ENCODE assay signal across 11 cellular contexts in the genomic region with DNA sequence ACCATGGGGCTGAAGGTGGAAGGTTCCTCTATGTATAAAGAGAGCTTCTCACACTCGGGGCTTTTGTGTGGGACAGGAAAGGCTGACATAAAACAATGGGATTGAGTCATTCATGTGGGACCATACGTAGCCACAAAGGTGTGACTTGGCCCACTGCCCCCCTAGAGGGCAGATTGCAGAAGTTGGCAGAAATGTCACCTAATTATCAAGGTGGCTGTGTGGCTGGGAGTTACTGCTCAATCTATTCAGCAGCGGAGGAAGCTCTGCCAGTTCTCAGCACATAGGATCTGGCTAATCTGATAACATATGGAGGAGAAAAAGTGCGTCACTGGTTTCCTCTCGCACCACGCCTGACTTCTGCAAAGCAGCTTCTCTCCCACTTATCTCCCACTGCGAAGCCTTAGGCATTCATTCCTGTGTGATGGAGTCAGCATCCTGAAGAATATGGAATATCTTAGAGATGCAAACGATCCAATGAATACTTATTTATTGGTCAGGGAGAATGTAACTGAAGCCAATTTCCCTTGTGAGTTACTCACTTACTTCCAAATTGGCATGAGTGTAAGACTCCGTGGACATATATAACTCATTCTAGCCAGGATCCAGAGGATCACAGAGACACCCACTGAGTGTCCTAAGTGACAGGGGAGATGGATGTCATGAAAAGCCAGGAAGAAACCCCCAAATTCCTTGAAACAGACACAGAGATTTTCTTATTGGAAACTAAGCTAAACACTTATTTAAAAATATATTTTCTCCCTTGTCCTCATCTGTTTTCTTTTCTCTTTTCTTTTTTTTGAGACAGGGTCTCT.
DNase-seq lines count a peak whose midpoint lies in the region; ATAC-seq and TF ChIP-seq lines count a peak whose summit lies in the region.
"Had no signal": no experiment of that assay in that cellular context is flagged by ENCODE, and none has a peak within 500 bp of the region (broad histone marks: within the 10 kb centered on the region; RNA-seq: fewer than 3 reads in every experiment).

No MANE protein-coding gene starts in this region.

- POLR2A ChIA-PET in MCF 10A (lab: Yijun Ruan, JAX) (interaction anchor here (0.6 to 1.7 kb wide), 4 partner anchors 9 to 340 kb away, joined by 3 to 6 read pairs (median 3); no protein-coding TSS in a partner anchor), SK-N-SH (lab: Yijun Ruan, JAX) (no interaction called here)

- peak overlapping the region; percentile 68; the same call in 1 of the 2 replicates for H2AFZ ChIP-seq in SK-N-SH (ENCODE audit: low read depth)

- no peaks in the 10 kb centered on the region for H3K36me3 Mint-ChIP-seq in MCF 10A (ENCODE audit: insufficient read depth, unreplicated experiment)
- H3K36me3 Mint-ChIP-seq: CD14-positive monocyte had no signal

- BruUV-seq in MCF 10A (replicated peaks; lab: Mats Ljungman, UMichigan) = no TSS peak

- H3K9me3 Mint-ChIP-seq in MCF 10A (ENCODE audit: unreplicated experiment) = no peaks in the 10 kb centered on the region

- H3K4me2 ChIP-seq in SK-N-SH = no peak overlapping the region

- no peaks in the 10 kb centered on the region for H3K9me2 ChIP-seq in SK-N-SH

- CTCF ChIA-PET in MCF 10A (lab: Yijun Ruan, JAX) (interaction anchor here (1.0 to 2.4 kb wide), 3 partner anchors 24 to 200 kb away, joined by 3 to 17 read pairs (median 5); no protein-coding TSS in a partner anchor), SK-N-SH (lab: Yijun Ruan, JAX) (interaction anchor here (1.8 kb wide), 1 partner anchor 23 kb away, joined by 8 read pairs; no protein-coding TSS in a partner anchor)

- TF ChIP-seq POLR2A in breast epithelium (IDR thresholded peaks at IDR 0.05) (no peak), stomach (IDR thresholded peaks at IDR 0.05) (no peak), esophagus muscularis mucosa (IDR thresholded peaks at IDR 0.05; ENCODE audit: low read depth) (no peak)

- H3K27ac ChIP-seq in breast epithelium (no peak overlapping the region), SK-N-SH (ENCODE audit: low read depth in 2 of 2, low read length in 1 of 2) (peak overlapping the region in 1 of 2 experiments; percentile 70; a peak in 2 of 4 replicates), stomach (peak overlapping the region in 1 of 5 donors; percentile 7), esophagus muscularis mucosa (replicated peaks in 1 of 4) (no peak overlapping the region)
- H3K27ac ChIP-seq: cardiac muscle cell had no signal

- no peaks in the 10 kb centered on the region for H3K79me2 ChIP-seq in SK-N-SH (ENCODE audit: insufficient read depth)

- no peaks in the 10 kb centered on the region for H3K27me3 ChIP-seq in breast epithelium
- no peaks in the 10 kb centered on the region; the same call in 1 of the 2 replicates for H3K27me3 ChIP-seq in SK-N-SH (ENCODE audit: insufficient read depth)
- H3K27me3 ChIP-seq in stomach = no peaks in the 10 kb centered on the region
- no peaks in the 10 kb centered on the region for H3K27me3 ChIP-seq in esophagus muscularis mucosa
- H3K27me3 ChIP-seq: cardiac muscle cell had no signal

- intact Hi-C loops in MCF 10A (cut with micrococcal nuclease) (no loop called here), breast epithelium (cut with DNase I; ENCODE audit: low total_unique reads) (no loop called here), stomach (cut with DNase I; ENCODE audit: low total_unique reads) (no loop called here), esophagus muscularis mucosa (cut with DNase I) (no loop called here)

- H3K9ac ChIP-seq in SK-N-SH = no peak overlapping the region

- H3F3A ChIP-seq in SK-N-SH (replicated peaks; ENCODE audit: insufficient read depth) = no peaks in the 10 kb centered on the region

- TF ChIP-seq EP300 in SK-N-SH (IDR thresholded peaks at IDR 0.05; ENCODE audit: borderline replicate concordance in 1 of 2, low read depth in 1 of 2, low read length in 1 of 2) (peak in 1 of 2 experiments; percentile 77; a peak in 1 of 4 replicates), stomach (IDR thresholded peaks at IDR 0.05) (no peak), esophagus muscularis mucosa (IDR thresholded peaks at IDR 0.05) (no peak)

- H3K27ac Mint-ChIP-seq in MCF 10A (ENCODE audit: low read depth, unreplicated experiment) = peak overlapping the region; percentile 73
- H3K27ac Mint-ChIP-seq: CD14-positive monocyte had no signal

- no peak for TF ChIP-seq CTCF in MCF 10A (IDR thresholded peaks at IDR 0.05; ENCODE audit: unreplicated experiment)
- no peak for TF ChIP-seq CTCF in breast epithelium (IDR thresholded peaks at IDR 0.05)
- peak; percentile 9; the same call in 1 of the 2 replicates for TF ChIP-seq CTCF in SK-N-SH (IDR thresholded peaks at IDR 0.05)
- TF ChIP-seq CTCF in fibroblast of pulmonary artery (IDR thresholded peaks at IDR 0.05; ENCODE audit: low read length, missing control alignments) = no peak
- TF ChIP-seq CTCF in stomach (IDR thresholded peaks at IDR 0.05) = no peak
- TF ChIP-seq CTCF in esophagus muscularis mucosa (IDR thresholded peaks at IDR 0.05) = no peak

- H3K4me1 Mint-ChIP-seq in MCF 10A (ENCODE audit: insufficient read depth, unreplicated experiment) = peaks cover 22% of the 10 kb centered on the region

- WGBS in SK-N-SH (ENCODE audit: low lambda C conversion rate) = 7% methylated on average over 9 of the region's 9 CpGs
- WGBS in stomach, 5 donors = 17 to 38% (median 26%) methylated on average over 9 of the region's 9 CpGs
- 54% methylated on average over 9 of the region's 9 CpGs for WGBS in esophagus muscularis mucosa

- H3K4me3 ChIP-seq in breast epithelium = no peak overlapping the region
- H3K4me3 ChIP-seq in SK-N-SH (ENCODE audit: low read depth in 2 of 2, low read length in 1 of 2) = 0 out of 4 replicates have a peak overlapping the region, but pooled peaks of 1 of the 2 experiments have one; percentile 0
- H3K4me3 ChIP-seq in fibroblast of pulmonary artery (replicated peaks; ENCODE audit: low read depth, low read length) = no peak overlapping the region
- no peak overlapping the region for H3K4me3 ChIP-seq in stomach
- H3K4me3 ChIP-seq in esophagus muscularis mucosa = no peak overlapping the region
- H3K4me3 ChIP-seq: cardiac muscle cell had no signal

- no peak for ATAC-seq in HG03457 (IDR thresholded peaks at IDR 0.05; ENCODE audit: unreplicated experiment)

- peak overlapping the region; percentile 32 for H3K4me3 Mint-ChIP-seq in MCF 10A (ENCODE audit: unreplicated experiment)
- H3K4me3 Mint-ChIP-seq: CD14-positive monocyte had no signal

- no peaks in the 10 kb centered on the region for H4K20me1 ChIP-seq in SK-N-SH (ENCODE audit: insufficient read depth)

- no peaks in the 10 kb centered on the region for H3K27me3 Mint-ChIP-seq in MCF 10A (ENCODE audit: insufficient read depth, unreplicated experiment)

- TF ChIP-seq RAD21 in SK-N-SH (IDR thresholded peaks at IDR 0.05; ENCODE audit: low read length) = no peak

- DNase-seq in MCF 10A (ENCODE audit: unreplicated experiment) (peak; percentile 90), breast epithelium (ENCODE audit: low spot score in 2 of 2) (no peak), SK-N-SH (no peak), fibroblast of pulmonary artery (ENCODE audit: low read depth) (peak; percentile 98), stomach (peak; percentile 79), esophagus muscularis mucosa (ENCODE audit: extremely low spot score) (no peak), cortex of kidney (lab: John Stamatoyannopoulos, UW) (no peak)
- DNase-seq: KG1 had no signal

- H3K4me1 ChIP-seq in breast epithelium (peaks cover 0 to 7% of the 10 kb centered on the region in 2 donors), SK-N-SH (ENCODE audit: control insufficient read depth in 1 of 2, insufficient read depth in 2 of 2, low read depth in 1 of 2, low read length in 1 of 2) (peaks cover 0 to 5% of the 10 kb centered on the region in 2 experiments; a peak in 1 of 4 replicates), stomach (peaks cover 0 to 6% (median 3%) of the 10 kb centered on the region in 4 donors), esophagus muscularis mucosa (peaks cover 0 to 6% (median 1%) of the 10 kb centered on the region in 4 donors)

- H3K9me3 ChIP-seq in breast epithelium (no peaks in the 10 kb centered on the region), SK-N-SH (no peaks in the 10 kb centered on the region), stomach (no peaks in the 10 kb centered on the region), esophagus muscularis mucosa (no peaks in the 10 kb centered on the region)

- no peaks in the 10 kb centered on the region for H3K36me3 ChIP-seq in breast epithelium
- no peaks in the 10 kb centered on the region for H3K36me3 ChIP-seq in SK-N-SH (replicated peaks in 1 of 2; ENCODE audit: control insufficient read depth in 1 of 2, insufficient read depth in 2 of 2, low read length in 1 of 2)
- no peaks in the 10 kb centered on the region for H3K36me3 ChIP-seq in stomach
- H3K36me3 ChIP-seq in esophagus muscularis mucosa = no peaks in the 10 kb centered on the region
- H3K36me3 ChIP-seq: cardiac muscle cell had no signal

TF ChIP-seq in SK-N-SH, 30 proteins besides CTCF, POLR2A, EP300 and RAD21 (continues in another document):
- TF ChIP-seq, protein P1, sequence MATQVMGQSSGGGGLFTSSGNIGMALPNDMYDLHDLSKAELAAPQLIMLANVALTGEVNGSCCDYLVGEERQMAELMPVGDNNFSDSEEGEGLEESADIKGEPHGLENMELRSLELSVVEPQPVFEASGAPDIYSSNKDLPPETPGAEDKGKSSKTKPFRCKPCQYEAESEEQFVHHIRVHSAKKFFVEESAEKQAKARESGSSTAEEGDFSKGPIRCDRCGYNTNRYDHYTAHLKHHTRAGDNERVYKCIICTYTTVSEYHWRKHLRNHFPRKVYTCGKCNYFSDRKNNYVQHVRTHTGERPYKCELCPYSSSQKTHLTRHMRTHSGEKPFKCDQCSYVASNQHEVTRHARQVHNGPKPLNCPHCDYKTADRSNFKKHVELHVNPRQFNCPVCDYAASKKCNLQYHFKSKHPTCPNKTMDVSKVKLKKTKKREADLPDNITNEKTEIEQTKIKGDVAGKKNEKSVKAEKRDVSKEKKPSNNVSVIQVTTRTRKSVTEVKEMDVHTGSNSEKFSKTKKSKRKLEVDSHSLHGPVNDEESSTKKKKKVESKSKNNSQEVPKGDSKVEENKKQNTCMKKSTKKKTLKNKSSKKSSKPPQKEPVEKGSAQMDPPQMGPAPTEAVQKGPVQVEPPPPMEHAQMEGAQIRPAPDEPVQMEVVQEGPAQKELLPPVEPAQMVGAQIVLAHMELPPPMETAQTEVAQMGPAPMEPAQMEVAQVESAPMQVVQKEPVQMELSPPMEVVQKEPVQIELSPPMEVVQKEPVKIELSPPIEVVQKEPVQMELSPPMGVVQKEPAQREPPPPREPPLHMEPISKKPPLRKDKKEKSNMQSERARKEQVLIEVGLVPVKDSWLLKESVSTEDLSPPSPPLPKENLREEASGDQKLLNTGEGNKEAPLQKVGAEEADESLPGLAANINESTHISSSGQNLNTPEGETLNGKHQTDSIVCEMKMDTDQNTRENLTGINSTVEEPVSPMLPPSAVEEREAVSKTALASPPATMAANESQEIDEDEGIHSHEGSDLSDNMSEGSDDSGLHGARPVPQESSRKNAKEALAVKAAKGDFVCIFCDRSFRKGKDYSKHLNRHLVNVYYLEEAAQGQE (IDR thresholded peaks at IDR 0.05; ENCODE audit: low read depth, low read length) = 0 out of 2 replicates have a peak, but pooled peaks have one; percentile 21
- no peak for TF ChIP-seq CHD2 (IDR thresholded peaks at IDR 0.05; ENCODE audit: low read length, partially characterized antibody)
- TF ChIP-seq FOXJ3 (CRISPR knock-in tag; IDR thresholded peaks at IDR 0.05) = no peak
- no peak for TF ChIP-seq FOXM1 (IDR thresholded peaks at IDR 0.05; ENCODE audit: low read depth)

Comparison
In these comparisons a context has a peak if more than half of its experiments do, and no peak if none do; other contexts are left out.
1. DNase-seq: peak in MCF 10A (single experiment), fibroblast of pulmonary artery (single experiment) and stomach (single experiment); none in breast epithelium (0 of 2), SK-N-SH (single experiment), esophagus muscularis mucosa (single experiment) and cortex of kidney (single experiment).